In the genomic region with DNA sequence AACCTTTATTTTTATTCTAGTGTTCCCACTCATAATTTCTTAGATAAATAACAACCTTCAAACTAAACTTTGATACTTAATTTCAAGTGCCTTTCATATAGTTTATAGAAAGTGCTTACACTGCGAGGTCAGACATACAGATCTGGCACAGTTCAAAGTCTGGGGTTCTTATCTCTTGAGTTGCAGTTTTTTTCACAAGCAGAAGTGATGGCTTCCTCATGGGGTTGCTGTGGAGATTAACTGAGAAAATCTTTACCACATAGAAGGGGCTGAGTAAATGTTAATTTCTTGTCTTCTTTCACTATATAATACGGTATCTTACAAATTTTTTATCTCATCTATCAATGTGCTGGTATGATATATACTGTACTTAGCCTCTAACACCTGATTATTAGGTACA, we compare ENCODE assay signal across 18 cellular contexts. TPM values are rescaled to one million over a fixed set of nuclear protein-coding genes. Genes with fewer than 3 reads are reported as not detected.
A peak's percentile ranks its signal among the peaks of the same experiment; 100 is the strongest.
DNase-seq lines count a peak whose midpoint lies in the region; ATAC-seq and TF ChIP-seq lines count a peak whose summit lies in the region.
"Had no signal": no experiment of that assay in that cellular context is flagged by ENCODE, and none has a peak within 500 bp of the region (broad histone marks: within the 10 kb centered on the region; RNA-seq: fewer than 3 reads in every experiment).

No MANE protein-coding gene starts in this region.

- ATAC-seq in Panc1, result no peak
- ATAC-seq in GM19395 (IDR thresholded peaks at IDR 0.05; ENCODE audit: unreplicated experiment), result no peak
- ATAC-seq: body of pancreas; heart right ventricle; stimulated activated naive CD8-positive, alpha-beta T cell treated with anti-CD3 and anti-CD28 coated beads, Interleukin-15, Interleukin-2, amounts not matched to agents 100 U/mL and 50 U/mL, for 24 hours had no signal

- no peaks in the 10 kb centered on the region for H3K9me3 ChIP-seq in Panc1 (ENCODE audit: control insufficient read depth, insufficient read depth, low read depth, low read length)
- H3K9me3 ChIP-seq in endocrine pancreas (ENCODE audit: control insufficient read depth, low read length), result no peaks in the 10 kb centered on the region
- H3K9me3 ChIP-seq in smooth muscle cell (replicated peaks; ENCODE audit: low read depth), result no peaks in the 10 kb centered on the region
- H3K9me3 ChIP-seq: body of pancreas, heart right ventricle, transverse colon had no signal

- H3K36me3 Mint-ChIP-seq in activated T-cell treated with anti-CD3 and anti-CD28 coated beads, Interleukin-2, amount 50 U/mL, for 24 hours (ENCODE audit: low read depth), result peaks cover 39% of the 10 kb centered on the region

- in situ Hi-C loops in Panc1 (cut with HindIII; ENCODE audit: low pct_unique_long_range_greater_than_20kb, low sequenced_read_pairs), result no loop called here

- H3K4me1 Mint-ChIP-seq in activated T-cell treated with anti-CD3 and anti-CD28 coated beads, Interleukin-2, amount 50 U/mL, for 24 hours (ENCODE audit: low read depth), result peaks cover 35% of the 10 kb centered on the region

- POLR2A ChIA-PET in Panc1 (lab: Charles Lee), result no interaction called here

- intact Hi-C loops in Panc1 (cut with micrococcal nuclease; ENCODE audit: unreplicated experiment), result loop anchor here (10.0 kb wide), 2 partner anchors 97 to 127 kb away; no protein-coding TSS in a partner anchor

- DNase-seq in activated T-cell treated with anti-CD3 and anti-CD28 coated beads, Interleukin-2, amount 50 U/mL, for 24 hours, result no peak
- DNase-seq in activated T-cell treated with anti-CD3 and anti-CD28 coated beads for 4 hours, result no peak
- DNase-seq in Panc1 (ENCODE audit: low read depth, low spot score), result no peak
- DNase-seq in smooth muscle cell (lab: John Stamatoyannopoulos, UW; ENCODE audit: unreplicated experiment), result no peak
- DNase-seq in activated CD4-positive, alpha-beta T cell treated with anti-CD3 and anti-CD28 coated beads, Interleukin-2, amount 50 U/mL, for 1 hour, result no peak
- DNase-seq in foreskin melanocyte, result no peak
- DNase-seq: activated naive CD4-positive, alpha-beta T cell treated with Interleukin-2 at 50 U/mL for 16 hours; body of pancreas; CD4-positive, alpha-beta memory T cell; heart right ventricle; islet precursor cell; NCI-H1694 treated with DMSO at 0.1 percent for 48 hours; NCI-H446 treated with DMSO at 0.1 percent for 48 hours; stimulated activated naive CD8-positive, alpha-beta T cell treated with anti-CD3 and anti-CD28 coated beads, Interleukin-15, Interleukin-2, amounts not matched to agents 100 U/mL and 50 U/mL, for 24 hours had no signal

- H3F3A ChIP-seq in smooth muscle cell (ENCODE audit: low read depth), result peaks cover 4% of the 10 kb centered on the region

- no peaks in the 10 kb centered on the region for H3K27me3 Mint-ChIP-seq in activated T-cell treated with anti-CD3 and anti-CD28 coated beads, Interleukin-2, amount 50 U/mL, for 24 hours
- H3K27me3 Mint-ChIP-seq: CD4-positive, alpha-beta memory T cell; memory B cell had no signal

- H3K4me1 ChIP-seq in Panc1 (ENCODE audit: control insufficient read depth, insufficient read depth, low read length) (peaks cover 13% of the 10 kb centered on the region), endocrine pancreas (ENCODE audit: control insufficient read depth, insufficient read depth, low read length) (peaks cover 25% of the 10 kb centered on the region), smooth muscle cell (ENCODE audit: low read depth) (peaks cover 7% of the 10 kb centered on the region)

- H3K27ac Mint-ChIP-seq in activated T-cell treated with anti-CD3 and anti-CD28 coated beads, Interleukin-2, amount 50 U/mL, for 24 hours, result peak overlapping the region; percentile 11
- H3K27ac Mint-ChIP-seq: memory B cell had no signal

- peaks cover 42% of the 10 kb centered on the region for H3K79me2 ChIP-seq in smooth muscle cell (ENCODE audit: low read depth)

- H3K9ac ChIP-seq in endocrine pancreas (ENCODE audit: control insufficient read depth, insufficient read depth, low read length) (no peak overlapping the region), smooth muscle cell (ENCODE audit: low read depth) (no peak overlapping the region)

- peak overlapping the region in 1 of 2 experiments; percentile 84; a peak in 2 of 4 replicates for H3K4me3 ChIP-seq in Panc1 (ENCODE audit: low read depth in 2 of 2, low read length in 2 of 2)
- peak overlapping the region; percentile 74 for H3K4me3 ChIP-seq in endocrine pancreas (ENCODE audit: control insufficient read depth, insufficient read depth, low read length)
- peak overlapping the region; percentile 14 for H3K4me3 ChIP-seq in smooth muscle cell
- H3K4me3 ChIP-seq: body of pancreas, heart right ventricle, transverse colon had no signal

- H4K20me1 ChIP-seq in smooth muscle cell (ENCODE audit: low read depth), result peaks cover 33% of the 10 kb centered on the region

- H3K27ac ChIP-seq in Panc1 (ENCODE audit: low read length) (peak overlapping the region; percentile 91), smooth muscle cell (ENCODE audit: low read depth) (peak overlapping the region; percentile 11)
- H3K27ac ChIP-seq: heart right ventricle had no signal

- H3K9me3 Mint-ChIP-seq in activated T-cell treated with anti-CD3 and anti-CD28 coated beads, Interleukin-2, amount 50 U/mL, for 24 hours, result no peaks in the 10 kb centered on the region
- H3K9me3 Mint-ChIP-seq: CD4-positive, alpha-beta memory T cell; memory B cell had no signal

- CTCF ChIA-PET in Panc1 (lab: Charles Lee), result no interaction called here

- no peak for TF ChIP-seq CTCF in Panc1 (IDR thresholded peaks at IDR 0.05)
- no peak for TF ChIP-seq CTCF in smooth muscle cell (IDR thresholded peaks at IDR 0.05; ENCODE audit: borderline replicate concordance, insufficient read depth, poor library complexity, severe bottlenecking)

- no peak overlapping the region for H3K4me3 Mint-ChIP-seq in activated T-cell treated with anti-CD3 and anti-CD28 coated beads, Interleukin-2, amount 50 U/mL, for 24 hours
- H3K4me3 Mint-ChIP-seq: memory B cell had no signal

- no peak overlapping the region for H3K4me2 ChIP-seq in smooth muscle cell

- 56% methylated on average over 2 of the region's 2 CpGs for WGBS in smooth muscle cell (ENCODE audit: low lambda C conversion rate)

- no TSS peak for BruUV-seq in Panc1 (replicated peaks; lab: Mats Ljungman, UMichigan)

- H3K36me3 ChIP-seq in Panc1 (ENCODE audit: control insufficient read depth, insufficient read depth, low read length) (peaks cover 5% of the 10 kb centered on the region; the same call in 1 of the 2 replicates), endocrine pancreas (ENCODE audit: control insufficient read depth, insufficient read depth, low read length) (no peaks in the 10 kb centered on the region), smooth muscle cell (ENCODE audit: low read depth) (peaks cover 21% of the 10 kb centered on the region)

- H2AFZ ChIP-seq in smooth muscle cell (ENCODE audit: low read depth), result no peak overlapping the region

- H3K27me3 ChIP-seq in Panc1 (ENCODE audit: control insufficient read depth, insufficient read depth, low read length) (no peaks in the 10 kb centered on the region), endocrine pancreas (ENCODE audit: control insufficient read depth, insufficient read depth, low read length) (no peaks in the 10 kb centered on the region), smooth muscle cell (ENCODE audit: low read depth) (no peaks in the 10 kb centered on the region)
- H3K27me3 ChIP-seq: body of pancreas, heart right ventricle, transverse colon had no signal

RNA-seq across cellular contexts. Expression of a gene that starts 3.1 kb away (rescaled TPM):
- total RNA-seq in Panc1 (2021; ENCODE audit: unreplicated experiment), result 11.8 TPM
- polyA plus RNA-seq in Panc1 (2012; ENCODE audit: insufficient read length), result 12.2 TPM
- total RNA-seq in smooth muscle cell, result 16.3 and 19.4 TPM in 2 replicates
- polyA plus RNA-seq in smooth muscle cell, result 27.4 and 30.1 TPM in 2 replicates
